In the genomic region with DNA sequence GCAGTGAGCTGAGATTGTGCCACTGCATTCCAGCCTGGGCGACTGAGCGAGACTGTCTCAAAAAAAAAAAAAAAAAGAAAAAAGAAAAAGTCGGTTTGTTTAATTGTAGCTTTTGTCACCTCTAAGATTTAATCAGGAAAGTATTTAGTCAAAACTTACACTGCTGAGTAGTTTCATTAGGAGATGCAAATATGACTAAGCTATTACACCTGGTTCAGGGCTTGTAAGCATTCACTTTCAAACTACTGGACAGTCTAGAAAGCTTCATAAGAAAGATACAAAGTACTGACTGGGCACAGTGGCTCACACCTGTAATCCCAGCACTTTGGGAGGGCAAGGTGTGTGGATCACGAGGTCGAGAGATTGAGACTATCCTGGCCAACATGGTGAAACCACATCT, we compare ENCODE assay signal across 26 cellular contexts.
"Had no signal": no experiment of that assay in that cellular context is flagged by ENCODE, and none has a peak within 500 bp of the region (broad histone marks: within the 10 kb centered on the region; RNA-seq: fewer than 3 reads in every experiment).

No MANE protein-coding gene starts in this region.

- H3K4me3 ChIP-seq: dorsolateral prefrontal cortex, heart left ventricle, mucosa of descending colon, psoas muscle, right lobe of liver, spleen, testis, tibial nerve, upper lobe of right lung, vagina had no signal

- H3K27me3 Mint-ChIP-seq: naive thymus-derived CD8-positive, alpha-beta T cell; stimulated activated naive B cell treated with anti-CD40 and anti-IgM and Interleukin-4, amounts not matched to agents 10 μg/mL and 1 μg/mL and 100 μg/mL, for 72 hours; stimulated activated naive CD8-positive, alpha-beta T cell treated with anti-CD3 and anti-CD28 coated beads, Interleukin-15, amount 100 ng/mL, for 72 hours had no signal

- H3K4me1 ChIP-seq: heart left ventricle, psoas muscle, right lobe of liver, spleen, testis, tibial nerve, upper lobe of right lung, vagina had no signal

- H3K27ac Mint-ChIP-seq: stimulated activated naive B cell treated with anti-CD40 and anti-IgM and Interleukin-4, amounts not matched to agents 10 μg/mL and 1 μg/mL and 100 μg/mL, for 72 hours had no signal

- H3K4me3 Mint-ChIP-seq: naive thymus-derived CD8-positive, alpha-beta T cell; stimulated activated naive B cell treated with anti-CD40 and anti-IgM and Interleukin-4, amounts not matched to agents 10 μg/mL and 1 μg/mL and 100 μg/mL, for 72 hours; stimulated activated naive CD8-positive, alpha-beta T cell treated with anti-CD3 and anti-CD28 coated beads, Interleukin-15, amount 100 ng/mL, for 72 hours had no signal

- FAIRE-seq: endometrium, frontal cortex had no signal

- DNase-seq: dorsolateral prefrontal cortex; effector CD8-positive, alpha-beta T cell; heart left ventricle; hippocampal formation; kidney glomerular epithelial cell; mammary epithelial cell; mucosa of descending colon; naive thymus-derived CD8-positive, alpha-beta T cell; psoas muscle; retina; right lobe of liver; spleen; stimulated activated CD4-positive, alpha-beta T cell treated with anti-CD3 and anti-CD28 coated beads, Interleukin-15, amount 100 ng/mL, for 24 hours; stimulated activated CD4-positive, alpha-beta T cell treated with anti-CD3 and anti-CD28 coated beads, Interleukin-1b, Interleukin-23, amount 100 ng/mL, for 48 hours; stimulated activated CD4-positive, alpha-beta T cell treated with anti-CD3 and anti-CD28 coated beads, Interleukin-4, amount 100 ng/mL, for 24 hours; stimulated activated naive B cell treated with anti-CD40 and anti-IgM and Interleukin-4, amounts not matched to agents 10 μg/mL and 1 μg/mL and 100 μg/mL, for 72 hours; stimulated activated naive CD8-positive, alpha-beta T cell treated with anti-CD3 and anti-CD28 coated beads, Interleukin-15, amount 100 ng/mL, for 72 hours; testis; upper lobe of right lung had no signal

- H3K4me1 Mint-ChIP-seq: stimulated activated naive CD8-positive, alpha-beta T cell treated with anti-CD3 and anti-CD28 coated beads, Interleukin-15, amount 100 ng/mL, for 72 hours had no signal

- ATAC-seq: esophagus mucosa; heart left ventricle; left lobe of liver; mucosa of descending colon; naive thymus-derived CD8-positive, alpha-beta T cell; psoas muscle; right lobe of liver; stimulated activated naive B cell treated with anti-CD40 and anti-IgM and Interleukin-4, amounts not matched to agents 10 μg/mL and 1 μg/mL and 100 μg/mL, for 72 hours; stimulated activated naive CD8-positive, alpha-beta T cell treated with anti-CD3 and anti-CD28 coated beads, Interleukin-15, amount 100 ng/mL, for 72 hours; upper lobe of right lung had no signal

- H3K27me3 ChIP-seq: dorsolateral prefrontal cortex, heart left ventricle, neutrophil, right lobe of liver, spleen, testis, tibial nerve, upper lobe of right lung, vagina had no signal

- H3K27ac ChIP-seq: heart left ventricle, neutrophil, psoas muscle, right lobe of liver, spleen, testis, tibial nerve, upper lobe of right lung, vagina had no signal

- H3K9me3 ChIP-seq: heart left ventricle, mucosa of descending colon, neutrophil, psoas muscle, right lobe of liver, testis, upper lobe of right lung, vagina had no signal

- H3K36me3 ChIP-seq: heart left ventricle, neutrophil, right lobe of liver, spleen, tibial nerve, upper lobe of right lung, vagina had no signal
